8 cellular contexts compared by ENCODE assay signal in genomic region chr7:55415173-55415778, GRCh38. TPM values are rescaled to one million over a fixed set of nuclear protein-coding genes. Genes with fewer than 3 reads are reported as not detected.
A peak's percentile ranks its signal among the peaks of the same experiment; 100 is the strongest.
DNase-seq lines count a peak whose midpoint lies in the region; ATAC-seq and TF ChIP-seq lines count a peak whose summit lies in the region.

No MANE protein-coding gene starts in this region.

- H3K4me3 ChIP-seq in LNCaP clone FGC (ENCODE audit: low read depth, low read length) (no peak overlapping the region), fibroblast of the aortic adventitia (ENCODE audit: low read depth, low read length) (no peak overlapping the region), tibial nerve (no peak overlapping the region)

- peaks cover 4% of the 10 kb centered on the region for H3K4me1 Mint-ChIP-seq in activated T-helper 1 cell treated with anti-CD3 and anti-CD28 coated beads, Interleukin-12 subunit alpha, Interleukin-12 subunit beta, Interleukin-2, Interleukin-4 antibody, amounts not matched to agents 30 ng/mL and 10 ng/mL and 1 ng/mL, durations not matched to agents 14 hours and 24 hours and 36 hours (ENCODE audit: low read depth)

- H3K9me3 ChIP-seq in tibial nerve, result no peaks in the 10 kb centered on the region

- H3K36me3 Mint-ChIP-seq in activated T-helper 1 cell treated with anti-CD3 and anti-CD28 coated beads, Interleukin-12 subunit alpha, Interleukin-12 subunit beta, Interleukin-2, Interleukin-4 antibody, amounts not matched to agents 30 ng/mL and 10 ng/mL and 1 ng/mL, durations not matched to agents 14 hours and 24 hours and 36 hours (ENCODE audit: low read depth), result peaks cover 2% of the 10 kb centered on the region

- no peak for TF ChIP-seq POLR2A in tibial nerve (IDR thresholded peaks at IDR 0.05)

- intact Hi-C loops in activated T-helper 1 cell treated with anti-CD3 and anti-CD28 coated beads, Interleukin-12 subunit alpha, Interleukin-12 subunit beta, Interleukin-2, Interleukin-4 antibody, amounts not matched to agents 30 ng/mL and 10 ng/mL and 1 ng/mL, durations not matched to agents 14 hours and 24 hours and 36 hours (cut with micrococcal nuclease), result loop anchor here (1.0 to 10.0 kb wide), 5 partner anchors 50 to 641 kb away; partner anchors contain the start of gene LANCL2

- TF ChIP-seq EP300 in tibial nerve (IDR thresholded peaks at IDR 0.05), result peak in 1 of 2 donors; percentile 12

- no peaks in the 10 kb centered on the region for H3K9me3 Mint-ChIP-seq in activated T-helper 1 cell treated with anti-CD3 and anti-CD28 coated beads, Interleukin-12 subunit alpha, Interleukin-12 subunit beta, Interleukin-2, Interleukin-4 antibody, amounts not matched to agents 30 ng/mL and 10 ng/mL and 1 ng/mL, durations not matched to agents 14 hours and 24 hours and 36 hours

- no peaks in the 10 kb centered on the region for H3K27me3 Mint-ChIP-seq in activated T-helper 1 cell treated with anti-CD3 and anti-CD28 coated beads, Interleukin-12 subunit alpha, Interleukin-12 subunit beta, Interleukin-2, Interleukin-4 antibody, amounts not matched to agents 30 ng/mL and 10 ng/mL and 1 ng/mL, durations not matched to agents 14 hours and 24 hours and 36 hours (ENCODE audit: insufficient read depth)

- peaks cover 0 to 13% (median 3%) of the 10 kb centered on the region in 3 donors for H3K36me3 ChIP-seq in tibial nerve

- no peaks in the 10 kb centered on the region for H3K27me3 ChIP-seq in tibial nerve

- peaks cover 0 to 1% (median 0%) of the 10 kb centered on the region in 4 donors for H3K4me1 ChIP-seq in tibial nerve

- peak; percentile 83 for ATAC-seq in omental fat pad (ENCODE audit: low FRiP score)

- 35 to 47% methylated on average over 6 of the region's 6 CpGs for WGBS in tibial nerve, 2 donors

- DNase-seq in GM03348 (ENCODE audit: low spot score) (peak; percentile 91), H4 (ENCODE audit: low spot score) (peak; percentile 84), LNCaP clone FGC (ENCODE audit: low read depth) (peak; percentile 48), RPMI8226 (peak; percentile 85), fibroblast of the aortic adventitia (ENCODE audit: low read depth) (peak; percentile 77), omental fat pad (ENCODE audit: low spot score) (peak; percentile 86), tibial nerve (ENCODE audit: low spot score in 2 of 2) (peak; percentile 64 to 94)
- DNase-seq in activated T-helper 1 cell treated with anti-CD3 and anti-CD28 coated beads, Interleukin-12 subunit alpha, Interleukin-12 subunit beta, Interleukin-2, Interleukin-4 antibody, amounts not matched to agents 30 ng/mL and 10 ng/mL and 1 ng/mL, durations not matched to agents 14 hours and 24 hours and 36 hours (ENCODE audit: low spot score), result peak; percentile 65

- H3K27ac ChIP-seq in tibial nerve, result no peak overlapping the region

- H3K27ac Mint-ChIP-seq in activated T-helper 1 cell treated with anti-CD3 and anti-CD28 coated beads, Interleukin-12 subunit alpha, Interleukin-12 subunit beta, Interleukin-2, Interleukin-4 antibody, amounts not matched to agents 30 ng/mL and 10 ng/mL and 1 ng/mL, durations not matched to agents 14 hours and 24 hours and 36 hours, result peak overlapping the region; percentile 20

- no peak overlapping the region for H3K4me3 Mint-ChIP-seq in activated T-helper 1 cell treated with anti-CD3 and anti-CD28 coated beads, Interleukin-12 subunit alpha, Interleukin-12 subunit beta, Interleukin-2, Interleukin-4 antibody, amounts not matched to agents 30 ng/mL and 10 ng/mL and 1 ng/mL, durations not matched to agents 14 hours and 24 hours and 36 hours

- TF ChIP-seq CTCF in LNCaP clone FGC (IDR thresholded peaks at IDR 0.05; ENCODE audit: control insufficient read depth, extremely low read depth, insufficient read depth) (peak; percentile 58), fibroblast of the aortic adventitia (IDR thresholded peaks at IDR 0.05; ENCODE audit: insufficient read depth, low read length) (peak; percentile 68), omental fat pad (IDR thresholded peaks at IDR 0.05) (peak in 2 of 3 donors; percentile 47 to 73), tibial nerve (IDR thresholded peaks at IDR 0.05) (peak; percentile 69 to 82 (median 75))

RNA-seq across cellular contexts. Expression of gene LANCL2, which starts 50.1 kb away (rescaled TPM):
- 37.0 and 43.6 TPM in 2 replicates for total RNA-seq in H4 (2014; rRNA removed; shearing (Covaris generic))
- 11.0 TPM in 2 replicates for total RNA-seq in activated T-helper 1 cell treated with anti-CD3 and anti-CD28 coated beads, Interleukin-12 subunit alpha, Interleukin-12 subunit beta, Interleukin-2, Interleukin-4 antibody, amounts not matched to agents 30 ng/mL and 10 ng/mL and 1 ng/mL, durations not matched to agents 14 hours and 24 hours and 36 hours
- total RNA-seq in fibroblast of the aortic adventitia (ENCODE audit: low replicate concordance) (14.6 and 27.3 TPM in 2 replicates), omental fat pad (10 to 100 TPM; 12.6 to 23.3 (median 18.6) TPM), tibial nerve (10 to 100 TPM in 2 of 4 donors, 1 to 10 TPM in 2; 6.6 to 17.9 (median 12.6) TPM)
